ENCODE assay signal across 1 cellular context in genomic region chr21:42748620-42749176, GRCh38.
TF ChIP-seq lines count a peak whose summit lies in the region.

No MANE protein-coding gene starts in this region.

TF ChIP-seq in HepG2, 621 proteins besides CTCF, POLR2A, EP300 and RAD21 (continued from another document):
- TF ChIP-seq ZNF18 (CRISPR knock-in tag; IDR thresholded peaks at IDR 0.05; ENCODE audit: insufficient replicate concordance) (peak; percentile 2), PAF1 (CRISPR knock-in tag; IDR thresholded peaks at IDR 0.05) (no peak), THAP8 (CRISPR knock-in tag; IDR thresholded peaks at IDR 0.05; ENCODE audit: borderline replicate concordance) (no peak), ZSCAN20 (CRISPR knock-in tag; IDR thresholded peaks at IDR 0.05; ENCODE audit: borderline replicate concordance) (no peak)
